In the genomic region with DNA sequence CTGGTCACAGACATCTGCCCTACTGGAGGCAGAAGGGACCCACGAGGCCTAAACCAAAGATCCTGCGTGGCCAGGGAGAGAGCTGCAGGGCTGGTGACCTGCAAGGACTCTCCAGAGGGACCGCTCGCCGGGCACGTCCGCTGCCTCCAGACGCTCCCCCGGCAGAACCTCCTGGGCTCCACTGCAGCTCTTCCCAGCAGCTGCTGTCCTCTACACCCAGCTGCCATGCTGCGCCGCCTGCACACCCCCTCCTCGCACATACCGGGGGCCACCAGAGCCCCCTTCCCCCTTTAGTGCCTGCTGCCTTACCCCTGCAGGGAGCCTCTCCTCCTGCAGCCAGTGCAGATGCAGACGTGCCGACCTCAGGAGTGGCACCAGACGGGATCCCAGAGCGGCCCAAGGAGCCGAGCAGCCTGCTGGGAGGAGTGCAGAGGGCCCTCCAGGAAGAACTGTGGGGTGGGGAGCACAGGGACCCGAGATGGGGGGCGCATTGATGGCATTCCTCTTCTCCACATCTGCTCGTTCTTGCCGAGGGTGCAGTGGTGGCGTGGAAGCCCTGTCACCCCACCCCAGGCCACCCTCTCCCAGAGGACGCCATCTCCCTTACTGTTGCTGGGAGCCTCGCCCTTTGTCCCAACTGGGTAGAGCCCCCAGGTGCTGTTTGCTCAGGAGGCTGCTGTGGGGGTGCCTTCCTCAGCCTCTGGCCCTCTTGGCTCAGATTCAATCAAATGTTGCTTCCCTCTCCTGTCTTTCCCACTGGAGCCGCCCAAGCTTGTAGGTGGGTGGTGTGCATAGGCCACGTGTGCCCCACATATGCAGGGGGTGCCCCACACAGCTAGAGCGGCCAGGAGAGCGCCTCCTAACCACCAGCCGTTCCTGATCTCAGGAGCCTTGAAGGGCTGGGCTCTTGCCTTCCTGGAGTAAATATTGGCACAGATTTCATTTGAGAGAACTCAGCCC, we compare ENCODE assay signal across 19 cellular contexts. TPM values are rescaled to one million over a fixed set of nuclear protein-coding genes. Genes with fewer than 3 reads are reported as not detected.
"Had no signal": no experiment of that assay in that cellular context is flagged by ENCODE, and none has a peak within 500 bp of the region (broad histone marks: within the 10 kb centered on the region; RNA-seq: fewer than 3 reads in every experiment).

No MANE protein-coding gene starts in this region.

- H3K27ac Mint-ChIP-seq: activated naive CD4-positive, alpha-beta T cell treated with anti-CD3 and anti-CD28 coated beads for 36 hours; activated naive CD8-positive, alpha-beta T cell treated with anti-CD3 and anti-CD28 coated beads, Interleukin-2, amount 10 ng/mL, durations not matched to agents 7 days and 5 days; activated T-cell treated with anti-CD3 and anti-CD28 coated beads, Interleukin-2, amount 50 U/mL, for 24 hours; activated T-helper 17 cell treated with anti-CD3 and anti-CD28 coated beads, Interleukin-2, amount 50 U/mL, for 72 hours; nephron; type B pancreatic cell had no signal

- H3K27me3 ChIP-seq: testis, vagina had no signal

- H3K9me3 Mint-ChIP-seq: activated naive CD4-positive, alpha-beta T cell treated with anti-CD3 and anti-CD28 coated beads for 36 hours; activated naive CD8-positive, alpha-beta T cell treated with anti-CD3 and anti-CD28 coated beads, Interleukin-2, amount 10 ng/mL, durations not matched to agents 7 days and 5 days; activated T-cell treated with anti-CD3 and anti-CD28 coated beads, Interleukin-2, amount 50 U/mL, for 24 hours; activated T-helper 17 cell treated with anti-CD3 and anti-CD28 coated beads, Interleukin-2, amount 50 U/mL, for 72 hours; nephron; type B pancreatic cell had no signal

- H3K4me1 ChIP-seq: left lung, testis had no signal

- H3K4me1 Mint-ChIP-seq: activated naive CD8-positive, alpha-beta T cell treated with anti-CD3 and anti-CD28 coated beads, Interleukin-2, amount 10 ng/mL, durations not matched to agents 7 days and 5 days; activated T-helper 17 cell treated with anti-CD3 and anti-CD28 coated beads, Interleukin-2, amount 50 U/mL, for 72 hours; nephron had no signal

- ATAC-seq: activated T-helper 17 cell treated with anti-CD3 and anti-CD28 coated beads, Interleukin-2, amount 50 U/mL, for 72 hours had no signal

- H3K36me3 Mint-ChIP-seq: activated naive CD8-positive, alpha-beta T cell treated with anti-CD3 and anti-CD28 coated beads, Interleukin-2, amount 10 ng/mL, durations not matched to agents 7 days and 5 days had no signal

- H3K27ac ChIP-seq: left lung, testis, vagina, VCaP had no signal

- H3K27me3 Mint-ChIP-seq: type B pancreatic cell had no signal

- H3K4me3 ChIP-seq: left lung, testis, vagina had no signal

- H3K9me3 ChIP-seq: left lung, testis, vagina had no signal

- DNase-seq: activated CD4-positive, alpha-beta T cell treated with anti-CD3 and anti-CD28 coated beads for 1 hour; activated naive CD4-positive, alpha-beta T cell treated with anti-CD3 and anti-CD28 coated beads for 36 hours; activated naive CD8-positive, alpha-beta T cell treated with anti-CD3 and anti-CD28 coated beads, Interleukin-2, amount 10 ng/mL, durations not matched to agents 7 days and 5 days; activated T-cell treated with anti-CD3 and anti-CD28 coated beads, Interleukin-2, amount 50 U/mL, for 24 hours; amygdala; cerebellar nuclear complex; cortex of kidney; occipital lobe; stimulated activated CD4-positive, alpha-beta T cell treated with anti-CD3 and anti-CD28 coated beads, Interleukin-4, amount 100 ng/mL, for 1 hour; stimulated activated naive CD4-positive, alpha-beta T cell; T-helper 2 cell; testis had no signal

- H3K4me3 Mint-ChIP-seq: activated naive CD4-positive, alpha-beta T cell treated with anti-CD3 and anti-CD28 coated beads for 36 hours; activated naive CD8-positive, alpha-beta T cell treated with anti-CD3 and anti-CD28 coated beads, Interleukin-2, amount 10 ng/mL, durations not matched to agents 7 days and 5 days; activated T-cell treated with anti-CD3 and anti-CD28 coated beads, Interleukin-2, amount 50 U/mL, for 24 hours; activated T-helper 17 cell treated with anti-CD3 and anti-CD28 coated beads, Interleukin-2, amount 50 U/mL, for 72 hours; nephron; type B pancreatic cell had no signal

RNA-seq across cellular contexts. Expression of a gene that starts 39.6 kb away (rescaled TPM):
- total RNA-seq: kidney epithelial cell had no signal
